Comparison of ENCODE assay signal across 8 cellular contexts in the genomic region with DNA sequence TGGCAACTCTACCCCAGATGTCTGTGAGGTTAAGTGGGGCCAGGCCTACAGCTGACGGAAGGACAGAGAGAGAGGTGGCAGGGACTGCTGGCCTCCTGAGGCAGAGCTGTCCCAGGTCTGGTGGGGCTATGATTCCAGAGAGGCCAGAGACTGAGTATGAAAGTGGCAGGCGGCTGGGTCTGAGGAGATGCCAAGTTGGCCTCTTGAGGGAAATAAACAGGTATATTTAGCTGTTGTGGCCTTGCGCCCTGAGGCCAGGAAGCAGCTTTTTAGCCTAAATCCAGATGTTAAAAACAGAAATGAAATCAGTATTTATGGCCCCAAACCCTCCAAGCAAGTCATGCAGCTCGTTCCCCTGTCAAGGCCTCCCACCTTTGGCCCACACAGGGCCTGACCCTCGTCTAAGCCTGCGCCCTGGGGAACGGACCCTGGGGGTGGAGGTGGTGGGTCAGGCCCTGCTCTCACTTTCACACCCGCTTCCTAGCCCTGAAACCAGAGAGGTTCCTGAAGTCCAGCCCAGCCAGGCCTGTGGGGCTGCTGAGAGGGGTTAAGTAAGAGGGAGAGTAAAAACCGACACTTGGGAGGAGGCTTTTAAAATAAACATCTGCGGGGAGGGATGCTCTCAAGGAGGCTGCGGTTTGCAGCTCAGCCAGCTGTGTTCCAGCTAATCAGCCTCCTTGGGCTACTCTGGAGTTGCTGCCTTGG. TPM values are rescaled to one million over a fixed set of nuclear protein-coding genes. Genes with fewer than 3 reads are reported as not detected.
DNase-seq lines count a peak whose midpoint lies in the region; ATAC-seq and TF ChIP-seq lines count a peak whose summit lies in the region.

No MANE protein-coding gene starts in this region.

- H3K4me1 Mint-ChIP-seq in naive thymus-derived CD4-positive, alpha-beta T cell, result peaks cover 3 to 9% (median 3%) of the 10 kb centered on the region in 7 donors

- ATAC-seq in GM19025 (IDR thresholded peaks at IDR 0.05; ENCODE audit: low read depth, unreplicated experiment), result peak; percentile 32
- peak; percentile 41 for ATAC-seq in HG03095 (IDR thresholded peaks at IDR 0.05; ENCODE audit: unreplicated experiment)
- ATAC-seq in mucosa of descending colon, result peak; percentile 29
- no peak for ATAC-seq in naive thymus-derived CD4-positive, alpha-beta T cell

- TF ChIP-seq CTCF in ascending aorta (IDR thresholded peaks at IDR 0.05) (no peak), mucosa of descending colon (IDR thresholded peaks at IDR 0.05) (no peak)

- POLR2A ChIA-PET in naive thymus-derived CD4-positive, alpha-beta T cell (lab: Charles Lee), result no interaction called here

- DNase-seq in ascending aorta (ENCODE audit: low spot score in 2 of 2), result no peak
- DNase-seq in mucosa of descending colon, result peak in 1 of 3 donors; percentile 61
- DNase-seq in naive thymus-derived CD4-positive, alpha-beta T cell, result no peak
- no peak for DNase-seq in UCSD-AML1 (lab: John Stamatoyannopoulos, UW; ENCODE audit: unreplicated experiment)
- DNase-seq in LoVo (ENCODE audit: low spot score), result no peak
- DNase-seq in activated T-cell treated with anti-CD3 and anti-CD28 coated beads, Interleukin-2, amount 50 U/mL, for 1 hour, result no peak

- no peaks in the 10 kb centered on the region for H3K36me3 Mint-ChIP-seq in naive thymus-derived CD4-positive, alpha-beta T cell

- intact Hi-C loops in ascending aorta (cut with DNase I), result loop anchor here (2.0 kb wide), 1 partner anchor 15 kb away; no protein-coding TSS in a partner anchor
- intact Hi-C loops in mucosa of descending colon (cut with DNase I, micrococcal nuclease), result no loop called here
- intact Hi-C loops in naive thymus-derived CD4-positive, alpha-beta T cell (cut with micrococcal nuclease), result no loop called here

- no peak overlapping the region for H3K4me3 Mint-ChIP-seq in naive thymus-derived CD4-positive, alpha-beta T cell

- H3K36me3 ChIP-seq in ascending aorta (peaks cover 0 to 22% of the 10 kb centered on the region in 2 donors), mucosa of descending colon (ENCODE audit: low read depth) (no peaks in the 10 kb centered on the region)
- H3K36me3 ChIP-seq in naive thymus-derived CD4-positive, alpha-beta T cell (ENCODE audit: control insufficient read depth in 2 of 3, insufficient read depth in 3 of 3, low read length in 3 of 3), result no peaks in the 10 kb centered on the region

- H3K27ac ChIP-seq in ascending aorta, result peak overlapping the region; percentile 98 to 99
- H3K27ac ChIP-seq in naive thymus-derived CD4-positive, alpha-beta T cell (ENCODE audit: low read depth, low read length), result no peak overlapping the region

- peaks cover 24 to 35% of the 10 kb centered on the region in 2 donors for H3K4me1 ChIP-seq in ascending aorta
- H3K4me1 ChIP-seq in mucosa of descending colon (ENCODE audit: low read depth), result no peaks in the 10 kb centered on the region
- H3K4me1 ChIP-seq in naive thymus-derived CD4-positive, alpha-beta T cell (ENCODE audit: control insufficient read depth in 2 of 2, insufficient read depth in 2 of 2, low read length in 2 of 2), result no peaks in the 10 kb centered on the region

- H3K27ac Mint-ChIP-seq in naive thymus-derived CD4-positive, alpha-beta T cell, result no peak overlapping the region

- H3K9me3 ChIP-seq in ascending aorta (no peaks in the 10 kb centered on the region), mucosa of descending colon (no peaks in the 10 kb centered on the region)
- no peaks in the 10 kb centered on the region for H3K9me3 ChIP-seq in naive thymus-derived CD4-positive, alpha-beta T cell (ENCODE audit: control insufficient read depth in 2 of 3, low read length in 3 of 3)

- H3K9me3 Mint-ChIP-seq in naive thymus-derived CD4-positive, alpha-beta T cell, result no peaks in the 10 kb centered on the region

- CTCF ChIA-PET in naive thymus-derived CD4-positive, alpha-beta T cell (lab: Charles Lee), result interaction anchor here (0.5 to 2.9 kb wide), 3 partner anchors 17 to 336 kb away, joined by 3 to 9 read pairs (median 3); a partner anchor contains a TSS

- H3K27me3 ChIP-seq in ascending aorta, result no peaks in the 10 kb centered on the region
- H3K27me3 ChIP-seq in naive thymus-derived CD4-positive, alpha-beta T cell (ENCODE audit: control insufficient read depth in 2 of 2, insufficient read depth in 2 of 2, low read length in 2 of 2), result no peaks in the 10 kb centered on the region

- H3K4me3 ChIP-seq in ascending aorta (no peak overlapping the region), mucosa of descending colon (no peak overlapping the region)
- no peak overlapping the region for H3K4me3 ChIP-seq in naive thymus-derived CD4-positive, alpha-beta T cell (ENCODE audit: low read length)

- peaks cover 0 to 7% (median 0%) of the 10 kb centered on the region in 5 donors for H3K27me3 Mint-ChIP-seq in naive thymus-derived CD4-positive, alpha-beta T cell

RNA-seq across cellular contexts. Expression of a gene that starts 18.7 kb away (rescaled TPM):
- total RNA-seq in ascending aorta (0.11 TPM), mucosa of descending colon (1 to 10 TPM in 1 of 3 donors, under 1 TPM in 2; 0.61 to 2.6 (median 0.89) TPM)
- under 1 TPM in 1 of 5 experiments, not detected in 4; 0.13 TPM for total RNA-seq in naive thymus-derived CD4-positive, alpha-beta T cell
- not detected for polyA plus RNA-seq in naive thymus-derived CD4-positive, alpha-beta T cell

RNA-seq across cellular contexts. Expression of a gene that starts 22.7 kb away (rescaled TPM):
- total RNA-seq in ascending aorta, result 59.3 TPM
- total RNA-seq in mucosa of descending colon, result 1 to 10 TPM in 2 of 3 donors, under 1 TPM in 1; 0.75 to 2.6 (median 1.6) TPM
- under 1 TPM in 1 of 5 experiments, not detected in 4; 0.22 TPM for total RNA-seq in naive thymus-derived CD4-positive, alpha-beta T cell
- polyA plus RNA-seq in naive thymus-derived CD4-positive, alpha-beta T cell, result not detected

RNA-seq across cellular contexts. Expression of a gene that starts 31.8 kb away (rescaled TPM):
- total RNA-seq in ascending aorta, result 51.4 TPM
- 10 to 100 TPM; 12.1 to 50.5 (median 24.5) TPM for total RNA-seq in mucosa of descending colon
- under 1 TPM; 0.15 to 0.76 (median 0.16) TPM for total RNA-seq in naive thymus-derived CD4-positive, alpha-beta T cell
- under 1 TPM in 1 of 2 donors, not detected in 1; 0.14 TPM for polyA plus RNA-seq in naive thymus-derived CD4-positive, alpha-beta T cell

Comparison
In these comparisons a context has a peak if more than half of its experiments do, and no peak if none do; other contexts are left out.
1. RNA of a gene that starts 22.7 kb away (total RNA-seq): 59.3 TPM in ascending aorta (single experiment); 0.75 to 2.6 TPM in mucosa of descending colon and 0.22 TPM in naive thymus-derived CD4-positive, alpha-beta T cell; every median in the first group is over 10 times any median in the second.
2. RNA of a gene that starts 31.8 kb away (total RNA-seq): 51.4 TPM in ascending aorta (single experiment) and 12.1 to 50.5 TPM in mucosa of descending colon; 0.15 to 0.76 TPM in naive thymus-derived CD4-positive, alpha-beta T cell; every median in the first group is over 4 times any median in the second.